Comparison of ENCODE assay signal across 6 cellular contexts in the genomic region with DNA sequence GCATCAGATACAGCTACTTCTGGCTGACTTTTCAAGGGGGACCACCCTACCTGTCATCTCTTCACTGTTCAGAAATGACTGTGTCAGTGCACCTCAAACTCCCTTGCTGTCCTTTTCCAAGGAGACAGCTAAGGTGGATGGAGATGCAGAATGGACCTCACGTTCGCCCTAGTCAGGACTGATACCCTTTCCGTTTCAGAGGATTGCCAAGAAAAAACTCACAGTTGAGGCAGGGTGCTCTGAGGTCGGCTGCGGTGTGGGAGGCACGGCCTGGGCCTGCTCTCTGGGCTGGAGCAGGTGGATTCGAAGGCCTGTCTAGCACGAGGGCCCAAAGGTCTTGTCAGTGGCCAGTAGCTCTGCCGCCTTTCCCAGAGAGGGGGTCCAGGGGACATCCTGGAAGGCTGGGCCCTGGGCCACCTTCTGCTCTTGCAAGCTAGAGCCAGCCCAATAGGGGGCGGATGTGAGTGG.
A peak's percentile ranks its signal among the peaks of the same experiment; 100 is the strongest.
DNase-seq lines count a peak whose midpoint lies in the region; ATAC-seq and TF ChIP-seq lines count a peak whose summit lies in the region.

No MANE protein-coding gene starts in this region.

- no peaks in the 10 kb centered on the region for H3K9me2 ChIP-seq in OCI-LY1 (ENCODE audit: low read depth, low read length)

- H2AFZ ChIP-seq in OCI-LY1 (ENCODE audit: low read length) = no peak overlapping the region

- intact Hi-C loops in posterior cingulate gyrus (cut with DNase I) = no loop called here

- peak overlapping the region; percentile 91 for H3K27ac ChIP-seq in OCI-LY1 (ENCODE audit: low read depth, low read length, poor library complexity, severe bottlenecking)
- H3K27ac ChIP-seq in cingulate gyrus (ENCODE audit: low read depth, low read length) = peak overlapping the region; percentile 88

- peak overlapping the region; percentile 95 for H3K9ac ChIP-seq in OCI-LY1 (ENCODE audit: low read length)

- TF ChIP-seq CTCF in OCI-LY1 (IDR thresholded peaks at IDR 0.05; ENCODE audit: low read length) = peak; percentile 83

- no peaks in the 10 kb centered on the region for H3F3A ChIP-seq in OCI-LY1 (ENCODE audit: insufficient read depth, low read length)

- no peaks in the 10 kb centered on the region for H3K79me2 ChIP-seq in OCI-LY1 (ENCODE audit: insufficient read depth, low read length)

- H3K4me3 ChIP-seq in OCI-LY1 (ENCODE audit: low read depth, low read length, poor library complexity, severe bottlenecking) = peak overlapping the region; percentile 90

- no peaks in the 10 kb centered on the region for H3K9me3 ChIP-seq in OCI-LY1 (ENCODE audit: low read length)

- peaks cover 31% of the 10 kb centered on the region for H3K4me1 ChIP-seq in OCI-LY1 (ENCODE audit: insufficient read depth, low read length, severe bottlenecking)

- H3K4me2 ChIP-seq in OCI-LY1 (ENCODE audit: low read length) = peak overlapping the region; percentile 96

- ATAC-seq in HG02852 (IDR thresholded peaks at IDR 0.05; ENCODE audit: unreplicated experiment) = no peak

- DNase-seq in GM03348 (ENCODE audit: low spot score) = peak; percentile 51
- DNase-seq in posterior cingulate gyrus = peak in 8 of 10 donors; percentile 45 to 96 (median 64)
- DNase-seq in inferior parietal cortex (ENCODE audit: extremely low spot score) = no peak

- no peaks in the 10 kb centered on the region for H3K27me3 ChIP-seq in OCI-LY1 (ENCODE audit: insufficient read depth, low read length)

- H3K36me3 ChIP-seq in OCI-LY1 (ENCODE audit: insufficient read depth, low read length) = peaks cover 25% of the 10 kb centered on the region; the same call in 1 of the 2 replicates

- no peaks in the 10 kb centered on the region for H4K20me1 ChIP-seq in OCI-LY1 (ENCODE audit: insufficient read depth, low read length)
